Comparison of ENCODE assay signal across 1 cellular context in the genomic region with DNA sequence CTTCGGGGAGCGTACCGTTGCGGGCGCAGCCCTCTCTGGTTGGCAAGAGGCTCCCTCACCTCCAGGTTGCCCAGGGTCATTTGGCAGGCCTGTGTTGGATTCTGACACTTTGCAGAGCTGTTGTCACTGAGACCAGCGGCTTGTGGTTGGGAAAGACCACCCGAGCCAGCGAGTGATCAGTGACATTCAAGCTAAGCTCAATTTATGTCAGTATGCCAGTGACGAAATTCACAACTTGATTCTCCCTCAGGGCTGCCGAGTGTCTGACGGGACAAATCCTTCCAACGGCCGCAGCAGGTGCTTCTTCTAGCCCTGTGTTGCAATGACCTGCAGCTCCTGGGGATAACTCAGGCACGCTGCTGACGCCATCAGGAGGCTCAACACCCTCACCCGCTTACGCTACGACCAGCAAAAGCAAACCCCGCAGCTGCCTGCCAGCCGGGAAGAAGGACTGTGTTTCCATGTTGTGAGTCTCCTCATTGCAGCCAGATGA.
TF ChIP-seq lines count a peak whose summit lies in the region.

No MANE protein-coding gene starts in this region.

TF ChIP-seq in GM23338, 12 proteins besides CTCF, POLR2A, EP300 and RAD21 (continued from another document):
- TF ChIP-seq, protein P1, sequence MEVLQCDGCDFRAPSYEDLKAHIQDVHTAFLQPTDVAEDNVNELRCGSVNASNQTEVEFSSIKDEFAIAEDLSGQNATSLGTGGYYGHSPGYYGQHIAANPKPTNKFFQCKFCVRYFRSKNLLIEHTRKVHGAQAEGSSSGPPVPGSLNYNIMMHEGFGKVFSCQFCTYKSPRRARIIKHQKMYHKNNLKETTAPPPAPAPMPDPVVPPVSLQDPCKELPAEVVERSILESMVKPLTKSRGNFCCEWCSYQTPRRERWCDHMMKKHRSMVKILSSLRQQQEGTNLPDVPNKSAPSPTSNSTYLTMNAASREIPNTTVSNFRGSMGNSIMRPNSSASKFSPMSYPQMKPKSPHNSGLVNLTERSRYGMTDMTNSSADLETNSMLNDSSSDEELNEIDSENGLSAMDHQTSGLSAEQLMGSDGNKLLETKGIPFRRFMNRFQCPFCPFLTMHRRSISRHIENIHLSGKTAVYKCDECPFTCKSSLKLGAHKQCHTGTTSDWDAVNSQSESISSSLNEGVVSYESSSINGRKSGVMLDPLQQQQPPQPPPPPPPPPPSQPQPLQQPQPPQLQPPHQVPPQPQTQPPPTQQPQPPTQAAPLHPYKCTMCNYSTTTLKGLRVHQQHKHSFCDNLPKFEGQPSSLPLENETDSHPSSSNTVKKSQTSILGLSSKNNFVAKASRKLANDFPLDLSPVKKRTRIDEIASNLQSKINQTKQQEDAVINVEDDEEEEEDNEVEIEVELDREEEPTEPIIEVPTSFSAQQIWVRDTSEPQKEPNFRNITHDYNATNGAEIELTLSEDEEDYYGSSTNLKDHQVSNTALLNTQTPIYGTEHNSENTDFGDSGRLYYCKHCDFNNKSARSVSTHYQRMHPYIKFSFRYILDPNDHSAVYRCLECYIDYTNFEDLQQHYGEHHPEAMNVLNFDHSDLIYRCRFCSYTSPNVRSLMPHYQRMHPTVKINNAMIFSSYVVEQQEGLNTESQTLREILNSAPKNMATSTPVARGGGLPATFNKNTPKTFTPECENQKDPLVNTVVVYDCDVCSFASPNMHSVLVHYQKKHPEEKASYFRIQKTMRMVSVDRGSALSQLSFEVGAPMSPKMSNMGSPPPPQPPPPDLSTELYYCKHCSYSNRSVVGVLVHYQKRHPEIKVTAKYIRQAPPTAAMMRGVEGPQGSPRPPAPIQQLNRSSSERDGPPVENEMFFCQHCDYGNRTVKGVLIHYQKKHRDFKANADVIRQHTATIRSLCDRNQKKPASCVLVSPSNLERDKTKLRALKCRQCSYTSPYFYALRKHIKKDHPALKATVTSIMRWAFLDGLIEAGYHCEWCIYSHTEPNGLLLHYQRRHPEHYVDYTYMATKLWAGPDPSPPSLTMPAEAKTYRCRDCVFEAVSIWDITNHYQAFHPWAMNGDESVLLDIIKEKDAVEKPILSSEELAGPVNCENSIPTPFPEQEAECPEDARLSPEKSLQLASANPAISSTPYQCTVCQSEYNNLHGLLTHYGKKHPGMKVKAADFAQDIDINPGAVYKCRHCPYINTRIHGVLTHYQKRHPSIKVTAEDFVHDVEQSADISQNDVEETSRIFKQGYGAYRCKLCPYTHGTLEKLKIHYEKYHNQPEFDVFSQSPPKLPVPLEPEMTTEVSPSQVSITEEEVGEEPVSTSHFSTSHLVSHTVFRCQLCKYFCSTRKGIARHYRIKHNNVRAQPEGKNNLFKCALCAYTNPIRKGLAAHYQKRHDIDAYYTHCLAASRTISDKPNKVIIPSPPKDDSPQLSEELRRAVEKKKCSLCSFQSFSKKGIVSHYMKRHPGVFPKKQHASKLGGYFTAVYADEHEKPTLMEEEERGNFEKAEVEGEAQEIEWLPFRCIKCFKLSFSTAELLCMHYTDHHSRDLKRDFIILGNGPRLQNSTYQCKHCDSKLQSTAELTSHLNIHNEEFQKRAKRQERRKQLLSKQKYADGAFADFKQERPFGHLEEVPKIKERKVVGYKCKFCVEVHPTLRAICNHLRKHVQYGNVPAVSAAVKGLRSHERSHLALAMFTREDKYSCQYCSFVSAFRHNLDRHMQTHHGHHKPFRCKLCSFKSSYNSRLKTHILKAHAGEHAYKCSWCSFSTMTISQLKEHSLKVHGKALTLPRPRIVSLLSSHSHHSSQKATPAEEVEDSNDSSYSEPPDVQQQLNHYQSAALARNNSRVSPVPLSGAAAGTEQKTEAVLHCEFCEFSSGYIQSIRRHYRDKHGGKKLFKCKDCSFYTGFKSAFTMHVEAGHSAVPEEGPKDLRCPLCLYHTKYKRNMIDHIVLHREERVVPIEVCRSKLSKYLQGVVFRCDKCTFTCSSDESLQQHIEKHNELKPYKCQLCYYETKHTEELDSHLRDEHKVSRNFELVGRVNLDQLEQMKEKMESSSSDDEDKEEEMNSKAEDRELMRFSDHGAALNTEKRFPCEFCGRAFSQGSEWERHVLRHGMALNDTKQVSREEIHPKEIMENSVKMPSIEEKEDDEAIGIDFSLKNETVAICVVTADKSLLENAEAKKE (CRISPR knock-in tag; IDR thresholded peaks at IDR 0.05): no peak
- TF ChIP-seq ZNF331 (CRISPR knock-in tag; IDR thresholded peaks at IDR 0.05; ENCODE audit: low read depth): no peak
- no peak for TF ChIP-seq ZNF114 (CRISPR knock-in tag; IDR thresholded peaks at IDR 0.05)
- TF ChIP-seq, protein P2, sequence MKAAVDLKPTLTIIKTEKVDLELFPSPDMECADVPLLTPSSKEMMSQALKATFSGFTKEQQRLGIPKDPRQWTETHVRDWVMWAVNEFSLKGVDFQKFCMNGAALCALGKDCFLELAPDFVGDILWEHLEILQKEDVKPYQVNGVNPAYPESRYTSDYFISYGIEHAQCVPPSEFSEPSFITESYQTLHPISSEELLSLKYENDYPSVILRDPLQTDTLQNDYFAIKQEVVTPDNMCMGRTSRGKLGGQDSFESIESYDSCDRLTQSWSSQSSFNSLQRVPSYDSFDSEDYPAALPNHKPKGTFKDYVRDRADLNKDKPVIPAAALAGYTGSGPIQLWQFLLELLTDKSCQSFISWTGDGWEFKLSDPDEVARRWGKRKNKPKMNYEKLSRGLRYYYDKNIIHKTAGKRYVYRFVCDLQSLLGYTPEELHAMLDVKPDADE (IDR thresholded peaks at IDR 0.05): no peak
- no peak for TF ChIP-seq EZH2 (IDR thresholded peaks at IDR 0.05; ENCODE audit: low read depth, unreplicated experiment)
- TF ChIP-seq EZH2phosphoT487 (IDR thresholded peaks at IDR 0.05; ENCODE audit: unreplicated experiment): no peak
TF ChIP-seq in GM23338: peak in this region for 0.
